In the genomic region with DNA sequence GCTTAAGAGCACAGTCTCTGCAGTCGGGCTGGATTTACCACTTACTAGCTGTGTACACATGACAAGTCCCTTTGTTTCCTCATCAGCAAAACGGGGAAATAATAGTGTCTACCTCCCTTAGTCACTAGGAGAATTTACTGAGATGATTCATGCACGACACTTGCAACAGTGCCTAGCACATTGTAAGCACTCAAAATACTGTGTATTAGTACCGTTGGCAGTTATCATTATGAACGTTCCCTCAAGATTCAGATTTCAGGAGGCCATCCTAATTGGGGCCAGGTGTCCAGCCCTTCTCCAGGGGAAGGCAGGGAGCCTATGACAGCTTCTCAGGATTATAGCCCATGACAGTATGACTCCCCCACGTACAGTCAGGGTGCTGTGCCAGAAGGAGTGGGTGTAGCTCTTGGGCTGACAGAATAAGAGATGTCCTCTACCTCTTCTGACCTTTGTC, we compare ENCODE assay signal across 13 cellular contexts.
A peak's percentile ranks its signal among the peaks of the same experiment; 100 is the strongest.
DNase-seq lines count a peak whose midpoint lies in the region; ATAC-seq and TF ChIP-seq lines count a peak whose summit lies in the region.
"Had no signal": no experiment of that assay in that cellular context is flagged by ENCODE, and none has a peak within 500 bp of the region (broad histone marks: within the 10 kb centered on the region; RNA-seq: fewer than 3 reads in every experiment).

No MANE protein-coding gene starts in this region.

- POLR2A ChIA-PET in activated CD4-positive, alpha-beta T cell treated with anti-CD3 and anti-CD28 coated beads for 36 hours (lab: Charles Lee) = no interaction called here

- no peaks in the 10 kb centered on the region for H3K9me3 ChIP-seq in neutrophil
- no peaks in the 10 kb centered on the region for H3K9me3 ChIP-seq in tibial artery
- H3K9me3 ChIP-seq: pancreas, SJSA1, vagina had no signal

- CTCF ChIA-PET in activated CD4-positive, alpha-beta T cell treated with anti-CD3 and anti-CD28 coated beads for 36 hours (lab: Charles Lee) = no interaction called here

- no peak for TF ChIP-seq CTCF in neutrophil (IDR thresholded peaks at IDR 0.05)
- no peak for TF ChIP-seq CTCF in tibial artery (IDR thresholded peaks at IDR 0.05)

- H3K27ac ChIP-seq in neutrophil = peak overlapping the region; percentile 38
- no peak overlapping the region for H3K27ac ChIP-seq in tibial artery
- H3K27ac ChIP-seq: pancreas, SJSA1, vagina had no signal

- no peaks in the 10 kb centered on the region for H3K9me3 Mint-ChIP-seq in activated CD4-positive, alpha-beta T cell treated with anti-CD3 and anti-CD28 coated beads for 36 hours (ENCODE audit: low read depth)
- H3K9me3 Mint-ChIP-seq in activated T-helper 17 cell treated with anti-CD3 and anti-CD28 coated beads, Interleukin-2, amount 50 U/mL, for 72 hours = no peaks in the 10 kb centered on the region

- peaks cover 60% of the 10 kb centered on the region for H3K36me3 Mint-ChIP-seq in activated CD4-positive, alpha-beta T cell treated with anti-CD3 and anti-CD28 coated beads for 36 hours (ENCODE audit: low read depth)
- H3K36me3 Mint-ChIP-seq in activated T-helper 17 cell treated with anti-CD3 and anti-CD28 coated beads, Interleukin-2, amount 50 U/mL, for 72 hours (ENCODE audit: low read depth) = peaks cover 94% of the 10 kb centered on the region

- DNase-seq in activated CD4-positive, alpha-beta T cell treated with anti-CD3 and anti-CD28 coated beads for 36 hours = peak; percentile 16
- no peak for DNase-seq in activated CD4-positive, alpha-beta T cell treated with anti-CD3 and anti-CD28 coated beads, Interleukin-2, amount 50 U/mL, for 4 hours
- DNase-seq in HT1080 (ENCODE audit: low read depth) (peak; percentile 57), posterior vena cava (ENCODE audit: low spot score) (no peak), cardiac septum (ENCODE audit: low spot score) (no peak), tibial artery (no peak)
- DNase-seq: effector CD8-positive, alpha-beta T cell; NCI-H1694 treated with DMSO at 0.1 percent for 48 hours; pancreas had no signal

- intact Hi-C loops in activated CD4-positive, alpha-beta T cell treated with anti-CD3 and anti-CD28 coated beads for 36 hours (cut with DNase I, micrococcal nuclease) = no loop called here
- intact Hi-C loops in posterior vena cava (cut with DNase I) = no loop called here
- intact Hi-C loops in cardiac septum (cut with DNase I) = no loop called here
- intact Hi-C loops in tibial artery (cut with DNase I; ENCODE audit: low total_unique reads) = no loop called here

- H3K27me3 ChIP-seq in neutrophil (no peaks in the 10 kb centered on the region), tibial artery (peaks cover 0 to 6% of the 10 kb centered on the region in 2 donors)
- H3K27me3 ChIP-seq: pancreas, SJSA1, vagina had no signal

- H3K4me1 Mint-ChIP-seq in activated CD4-positive, alpha-beta T cell treated with anti-CD3 and anti-CD28 coated beads for 36 hours = peaks cover 60% of the 10 kb centered on the region
- peaks cover 57% of the 10 kb centered on the region for H3K4me1 Mint-ChIP-seq in activated T-helper 17 cell treated with anti-CD3 and anti-CD28 coated beads, Interleukin-2, amount 50 U/mL, for 72 hours

- H3K4me3 ChIP-seq in neutrophil (ENCODE audit: low read depth in 1 of 2, low read length in 1 of 2) = no peak overlapping the region
- H3K4me3 ChIP-seq in tibial artery = no peak overlapping the region
- H3K4me3 ChIP-seq: pancreas, SJSA1, vagina had no signal

- H3K4me1 ChIP-seq in neutrophil (ENCODE audit: control insufficient read depth in 1 of 2, insufficient read depth in 1 of 2, low read depth in 1 of 2, low read length in 1 of 2) (peaks cover 45 to 62% of the 10 kb centered on the region in 2 experiments), tibial artery (no peaks in the 10 kb centered on the region)
- H3K4me1 ChIP-seq: pancreas, vagina had no signal

- no peaks in the 10 kb centered on the region for H3K27me3 Mint-ChIP-seq in activated CD4-positive, alpha-beta T cell treated with anti-CD3 and anti-CD28 coated beads for 36 hours
- H3K27me3 Mint-ChIP-seq in activated T-helper 17 cell treated with anti-CD3 and anti-CD28 coated beads, Interleukin-2, amount 50 U/mL, for 72 hours = no peaks in the 10 kb centered on the region

- no peak overlapping the region for H3K4me3 Mint-ChIP-seq in activated CD4-positive, alpha-beta T cell treated with anti-CD3 and anti-CD28 coated beads for 36 hours
- H3K4me3 Mint-ChIP-seq in activated T-helper 17 cell treated with anti-CD3 and anti-CD28 coated beads, Interleukin-2, amount 50 U/mL, for 72 hours = no peak overlapping the region

- peak overlapping the region; percentile 61 for H3K27ac Mint-ChIP-seq in activated CD4-positive, alpha-beta T cell treated with anti-CD3 and anti-CD28 coated beads for 36 hours
- no peak overlapping the region for H3K27ac Mint-ChIP-seq in activated T-helper 17 cell treated with anti-CD3 and anti-CD28 coated beads, Interleukin-2, amount 50 U/mL, for 72 hours

- peak; percentile 34 for ATAC-seq in activated CD4-positive, alpha-beta T cell treated with anti-CD3 and anti-CD28 coated beads for 36 hours
- peak; percentile 58 for ATAC-seq in activated T-helper 17 cell treated with anti-CD3 and anti-CD28 coated beads, Interleukin-2, amount 50 U/mL, for 72 hours (replicated peaks)

- H3K36me3 ChIP-seq in neutrophil (peaks cover 29% of the 10 kb centered on the region), tibial artery (no peaks in the 10 kb centered on the region)
- H3K36me3 ChIP-seq: pancreas, SJSA1, vagina had no signal

Comparison
In these comparisons a context has a peak if more than half of its experiments do, and no peak if none do; other contexts are left out.
1. DNase-seq: peak in activated CD4-positive, alpha-beta T cell treated with anti-CD3 and anti-CD28 coated beads for 36 hours (single experiment) and HT1080 (single experiment); none in activated CD4-positive, alpha-beta T cell treated with anti-CD3 and anti-CD28 coated beads, Interleukin-2, amount 50 U/mL, for 4 hours (0 of 2), posterior vena cava (single experiment), cardiac septum (single experiment) and tibial artery (0 of 2).